Comparison of ENCODE assay signal across 8 cellular contexts in the genomic region with DNA sequence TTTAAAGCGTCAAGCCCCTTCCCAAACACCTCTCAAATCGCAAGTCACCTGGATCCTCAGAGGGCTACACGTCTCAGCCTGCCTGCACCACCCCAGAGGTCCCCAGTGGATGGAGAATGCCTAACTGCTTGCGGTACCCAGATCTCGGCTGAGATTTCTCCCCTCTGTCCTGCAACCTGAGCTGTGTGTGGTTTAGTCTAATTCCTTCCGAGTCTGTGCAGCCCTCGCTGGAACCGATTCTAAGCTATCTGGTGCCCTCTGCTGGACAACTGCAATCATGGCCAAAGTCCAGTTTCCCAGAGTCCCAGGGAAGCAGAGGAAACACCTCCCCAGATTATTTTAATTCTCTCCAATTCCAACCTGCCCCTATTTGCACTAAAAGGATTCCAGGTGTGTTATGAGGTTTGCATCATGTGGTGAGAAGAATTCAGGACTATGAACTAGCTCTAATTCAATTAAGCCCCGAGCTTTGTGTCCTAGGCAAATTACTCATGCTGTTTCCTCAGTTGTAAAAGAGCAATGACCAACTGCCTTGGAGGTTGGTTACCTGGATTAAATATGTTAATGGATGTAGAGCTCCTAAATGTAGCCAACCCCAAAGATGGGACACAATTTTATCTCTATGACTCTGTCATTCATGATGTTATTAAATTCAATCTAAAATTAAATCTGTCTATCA.
DNase-seq lines count a peak whose midpoint lies in the region; ATAC-seq and TF ChIP-seq lines count a peak whose summit lies in the region.

No MANE protein-coding gene starts in this region.

- H3K36me3 ChIP-seq in psoas muscle (ENCODE audit: insufficient read depth in 1 of 2, low read depth in 1 of 2): no peaks in the 10 kb centered on the region

- no peak overlapping the region for H3K27ac ChIP-seq in psoas muscle

- DNase-seq in D341Med (ENCODE audit: low spot score) (peak; percentile 81), LHCN-M2 (ENCODE audit: low read depth) (peak; percentile 80), SK-N-DZ (ENCODE audit: low spot score) (peak; percentile 52), Right ventricle myocardium superior (peak; percentile 57), psoas muscle (peak; percentile 35 to 68)
- DNase-seq in activated naive CD4-positive, alpha-beta T cell treated with anti-CD3 and anti-CD28 coated beads, Interleukin-2, amount 50 U/mL, for 16 hours: peak; percentile 46

- no peak overlapping the region for H3K4me3 ChIP-seq in psoas muscle

- peak; percentile 81 for ATAC-seq in GM21447 (IDR thresholded peaks at IDR 0.05; ENCODE audit: unreplicated experiment)
- ATAC-seq in Right ventricle myocardium superior (ENCODE audit: poor library complexity): peak; percentile 80
- ATAC-seq in psoas muscle: peak; percentile 56 to 83 (median 65)
- no peak for ATAC-seq in HG02970 (IDR thresholded peaks at IDR 0.05; ENCODE audit: low FRiP score, unreplicated experiment)

- TF ChIP-seq CTCF in psoas muscle (IDR thresholded peaks at IDR 0.05): peak; percentile 85

- no peaks in the 10 kb centered on the region for H3K9me3 ChIP-seq in psoas muscle

- no peaks in the 10 kb centered on the region for H3K27me3 ChIP-seq in psoas muscle (ENCODE audit: insufficient read depth in 3 of 3, low read length in 2 of 3)

- H3K4me1 ChIP-seq in psoas muscle: no peaks in the 10 kb centered on the region

- WGBS in psoas muscle, 3 donors: 29 to 31% (median 31%) methylated on average over 9 of the region's 9 CpGs

- intact Hi-C loops in Right ventricle myocardium superior (cut with DNase I) (loop anchor here (5.0 kb wide), 1 partner anchor 1297 kb away; no protein-coding TSS in a partner anchor), psoas muscle (cut with DNase I) (loop anchor here (5.0 to 10.0 kb wide), 2 partner anchors 1297 to 1580 kb away; no protein-coding TSS in a partner anchor)
